Comparison of ENCODE assay signal across 8 cellular contexts in genomic region chrX:103356897-103357296, GRCh38. TPM values are rescaled to one million over a fixed set of nuclear protein-coding genes. Genes with fewer than 3 reads are reported as not detected.
A peak's percentile ranks its signal among the peaks of the same experiment; 100 is the strongest.
DNase-seq lines count a peak whose midpoint lies in the region; ATAC-seq and TF ChIP-seq lines count a peak whose summit lies in the region.

No MANE protein-coding gene starts in this region.

- BruUV-seq in Calu3 (replicated peaks; lab: Mats Ljungman, UMichigan), result TSS peak; percentile 82

- no peak overlapping the region for H2BK15ac ChIP-seq in mesenchymal stem cell (ENCODE audit: low read depth, poor library complexity, severe bottlenecking)

- ATAC-seq in HG03520 (IDR thresholded peaks at IDR 0.05; ENCODE audit: unreplicated experiment) (no peak), GM21367 (IDR thresholded peaks at IDR 0.05; ENCODE audit: unreplicated experiment) (no peak)

- no peak overlapping the region for H2AFZ ChIP-seq in mesenchymal stem cell (ENCODE audit: low read depth, low read length)

- peaks cover 2% of the 10 kb centered on the region for H3K4me1 ChIP-seq in mesenchymal stem cell (ENCODE audit: control insufficient read depth, insufficient read depth, low read depth, low read length)
- no peaks in the 10 kb centered on the region for H3K4me1 ChIP-seq in urinary bladder (ENCODE audit: insufficient read depth)

- DNase-seq in Calu3, result no peak
- DNase-seq in NAMALWA (ENCODE audit: low spot score), result peak; percentile 2
- no peak for DNase-seq in coronary artery (ENCODE audit: low spot score)
- no peak for DNase-seq in mesenchymal stem cell
- no peak for DNase-seq in SW 1271 (lab: John Stamatoyannopoulos, UW)

- no peaks in the 10 kb centered on the region for H3K9me3 Mint-ChIP-seq in Calu3 (ENCODE audit: low read depth, unreplicated experiment)

- peak overlapping the region in 1 of 2 experiments; percentile 62 for H3K18ac ChIP-seq in mesenchymal stem cell (ENCODE audit: low read depth in 1 of 2, low read length in 2 of 2)

- peak overlapping the region; percentile 86 for H3K4me3 Mint-ChIP-seq in Calu3 (ENCODE audit: low read depth, unreplicated experiment)

- no peak overlapping the region for H3K23ac ChIP-seq in mesenchymal stem cell (ENCODE audit: low read length in 2 of 2)

- H2BK5ac ChIP-seq in mesenchymal stem cell (ENCODE audit: low read depth, low read length, poor library complexity, severe bottlenecking), result no peak overlapping the region

- H3K36me3 ChIP-seq in mesenchymal stem cell (ENCODE audit: control insufficient read depth in 1 of 2, insufficient read depth in 2 of 2, low read depth in 1 of 2, low read length in 2 of 2) (peaks cover 0 to 10% of the 10 kb centered on the region in 2 experiments), urinary bladder (ENCODE audit: insufficient read depth) (no peaks in the 10 kb centered on the region)

- peaks cover 23% of the 10 kb centered on the region for H3K36me3 Mint-ChIP-seq in Calu3 (ENCODE audit: insufficient read depth, unreplicated experiment)

- peak overlapping the region; percentile 13 for H2BK120ac ChIP-seq in mesenchymal stem cell (ENCODE audit: low read depth, low read length)

- H3K27ac ChIP-seq in coronary artery, result peak overlapping the region; percentile 87 to 94
- H3K27ac ChIP-seq in mesenchymal stem cell (ENCODE audit: low read length, poor library complexity, severe bottlenecking), result peak overlapping the region; percentile 88
- H3K27ac ChIP-seq in urinary bladder (ENCODE audit: low read depth), result peak overlapping the region; percentile 89

- H4K91ac ChIP-seq in mesenchymal stem cell (ENCODE audit: low read length), result no peak overlapping the region

- 0% methylated on average over 1 of the region's 13 CpGs for WGBS in mesenchymal stem cell
- WGBS in urinary bladder, result 2% methylated on average over 13 of the region's 13 CpGs

- H4K8ac ChIP-seq in mesenchymal stem cell (ENCODE audit: low read length), result no peak overlapping the region

- no peak overlapping the region for H2BK12ac ChIP-seq in mesenchymal stem cell (ENCODE audit: low read length in 2 of 2)

- TF ChIP-seq CTCF in Calu3 (IDR thresholded peaks at IDR 0.05; ENCODE audit: unreplicated experiment), result no peak
- TF ChIP-seq CTCF in coronary artery (IDR thresholded peaks at IDR 0.05), result no peak

- no peak overlapping the region for H2AK5ac ChIP-seq in mesenchymal stem cell (ENCODE audit: low read length, severe bottlenecking)

- H3K9ac ChIP-seq in mesenchymal stem cell (ENCODE audit: low read length), result peak overlapping the region; percentile 99

- CTCF ChIA-PET in Calu3 (lab: Charles Lee), result no interaction called here

- peak overlapping the region in 1 of 2 experiments; percentile 58 for H3K4ac ChIP-seq in mesenchymal stem cell (ENCODE audit: low read depth in 1 of 2, low read length in 2 of 2)

- peak overlapping the region; percentile 93 for H3K27ac Mint-ChIP-seq in Calu3 (ENCODE audit: unreplicated experiment)

- intact Hi-C loops in Calu3 (cut with micrococcal nuclease; ENCODE audit: unreplicated experiment), result no loop called here

- H3K4me3 ChIP-seq in coronary artery (peak overlapping the region; percentile 80), mesenchymal stem cell (ENCODE audit: insufficient read depth in 1 of 2, low read depth in 1 of 2, low read length in 2 of 2) (peak overlapping the region; percentile 74 to 89), urinary bladder (ENCODE audit: low read depth, low read length) (peak overlapping the region; percentile 51)

- H3K9me3 ChIP-seq in mesenchymal stem cell (ENCODE audit: control insufficient read depth, low read length), result no peaks in the 10 kb centered on the region

- peaks cover 25% of the 10 kb centered on the region for H3K4me1 Mint-ChIP-seq in Calu3 (ENCODE audit: low read depth, unreplicated experiment)

- no peaks in the 10 kb centered on the region for H3K79me1 ChIP-seq in mesenchymal stem cell (replicated peaks; ENCODE audit: low read length, poor library complexity, severe bottlenecking)

- no peaks in the 10 kb centered on the region for H3K27me3 Mint-ChIP-seq in Calu3 (ENCODE audit: unreplicated experiment)

- peaks cover 0 to 7% of the 10 kb centered on the region in 2 experiments for H3K27me3 ChIP-seq in mesenchymal stem cell (ENCODE audit: control insufficient read depth in 1 of 2, insufficient read depth in 1 of 2, low read length in 2 of 2)

- H3K14ac ChIP-seq in mesenchymal stem cell (ENCODE audit: low read length in 2 of 2), result no peak overlapping the region

- H3K4me2 ChIP-seq in mesenchymal stem cell (ENCODE audit: low read length, poor library complexity, severe bottlenecking), result peak overlapping the region; percentile 35

RNA-seq across cellular contexts. Expression of gene TCEAL9, which starts 0.6 kb away (rescaled TPM):
- total RNA-seq in Calu3 (2022) (36.7 and 36.9 TPM in 2 replicates), urinary bladder (102 TPM)
- polyA plus RNA-seq in mesenchymal stem cell (2013, experiment 1 of 2), result 324 TPM
- 335 TPM for polyA plus RNA-seq in mesenchymal stem cell (2013, experiment 2 of 2)
- 102 TPM for polyA plus RNA-seq in urinary bladder

RNA-seq across cellular contexts. Expression of gene BEX3, which starts 19.4 kb away (rescaled TPM):
- total RNA-seq in Calu3 (2022), result 114 and 117 TPM in 2 replicates
- polyA plus RNA-seq in mesenchymal stem cell (2013, experiment 1 of 2), result 431 TPM
- polyA plus RNA-seq in mesenchymal stem cell (2013, experiment 2 of 2), result 447 TPM
- 175 TPM for total RNA-seq in urinary bladder
- polyA plus RNA-seq in urinary bladder, result 153 TPM

RNA-seq across cellular contexts. Expression of gene TCEAL7, which starts 26.9 kb away (rescaled TPM):
- total RNA-seq in Calu3 (2022) (not detected in 2 replicates), urinary bladder (74.0 TPM)
- 0.54 TPM for polyA plus RNA-seq in mesenchymal stem cell (2013, experiment 1 of 2)
- polyA plus RNA-seq in mesenchymal stem cell (2013, experiment 2 of 2), result 0.33 TPM
- 16.0 TPM for polyA plus RNA-seq in urinary bladder

RNA-seq across cellular contexts. Expression of gene BEX2, which starts 46.1 kb away (rescaled TPM):
- total RNA-seq in Calu3 (2022), result 2.5 and 4.0 TPM in 2 replicates
- 3.2 TPM for polyA plus RNA-seq in mesenchymal stem cell (2013, experiment 1 of 2)
- 3.8 TPM for polyA plus RNA-seq in mesenchymal stem cell (2013, experiment 2 of 2)
- total RNA-seq in urinary bladder, result 6.2 TPM
- 9.8 TPM for polyA plus RNA-seq in urinary bladder

Comparison
In these comparisons a context has a peak if more than half of its experiments do, and no peak if none do; other contexts are left out.
1. RNA of gene TCEAL7, which starts 26.9 kb away (total RNA-seq): 74.0 TPM in urinary bladder (single experiment); not detected in Calu3; every median in the first group is over 10 times any median in the second.
2. Peak in every context shown above with its lines, with median percentiles within 50 percentile points of each other: H3K27ac ChIP-seq and H3K4me3 ChIP-seq.